Comparison of ENCODE assay signal across 12 cellular contexts in the genomic region with DNA sequence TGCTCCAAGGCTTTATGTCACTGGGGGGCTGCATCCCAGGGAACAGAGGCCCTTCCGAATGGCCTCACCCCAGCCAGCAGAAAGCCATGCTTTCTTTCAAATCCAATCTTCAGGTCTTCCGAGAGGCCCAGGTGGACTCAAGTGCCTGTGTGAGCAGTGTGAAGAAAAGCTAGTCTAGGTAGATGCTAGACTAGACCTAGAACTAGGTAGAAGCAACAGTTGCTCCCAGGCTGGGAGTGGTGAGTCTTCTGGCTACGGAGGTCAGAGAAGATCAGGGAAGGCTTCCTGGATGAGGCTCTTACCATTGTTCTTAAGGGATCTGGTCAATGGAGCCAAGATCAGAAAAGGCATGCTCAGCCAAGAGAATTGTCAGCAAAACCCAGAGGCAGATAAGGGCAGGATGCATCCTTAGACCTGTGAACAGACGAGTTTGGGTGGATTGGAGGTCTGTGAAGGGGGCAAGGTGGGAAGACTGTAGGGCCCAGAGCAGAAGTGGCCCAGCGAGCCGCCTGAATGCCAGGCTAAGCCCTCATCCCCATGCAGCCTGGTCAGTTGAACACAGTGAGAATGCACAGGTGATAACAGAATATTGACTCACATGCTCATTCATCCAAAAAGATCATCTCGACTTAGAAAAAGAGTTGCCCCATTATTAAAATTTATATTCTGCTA.
A peak's percentile ranks its signal among the peaks of the same experiment; 100 is the strongest.
DNase-seq lines count a peak whose midpoint lies in the region; ATAC-seq and TF ChIP-seq lines count a peak whose summit lies in the region.
"Had no signal": no experiment of that assay in that cellular context is flagged by ENCODE, and none has a peak within 500 bp of the region (broad histone marks: within the 10 kb centered on the region; RNA-seq: fewer than 3 reads in every experiment).

No MANE protein-coding gene starts in this region.

- H3K27me3 ChIP-seq in CD8-positive, alpha-beta memory T cell (ENCODE audit: insufficient read depth, low read length, poor library complexity, severe bottlenecking) = no peaks in the 10 kb centered on the region
- no peaks in the 10 kb centered on the region for H3K27me3 ChIP-seq in SJSA1 (replicated peaks)
- H3K27me3 ChIP-seq in osteoblast (ENCODE audit: insufficient read depth, low read length) = no peaks in the 10 kb centered on the region

- no peaks in the 10 kb centered on the region for H3K9me3 ChIP-seq in CD8-positive, alpha-beta memory T cell (ENCODE audit: low read length)
- H3K9me3 ChIP-seq in SJSA1 (replicated peaks) (no peaks in the 10 kb centered on the region), osteoblast (ENCODE audit: low read depth, low read length) (no peaks in the 10 kb centered on the region)
- H3K9me3 ChIP-seq: HAP-1 had no signal

- intact Hi-C loops in sciatic nerve (cut with DNase I) = no loop called here

- peaks cover 97% of the 10 kb centered on the region for H3K4me1 ChIP-seq in CD8-positive, alpha-beta memory T cell (ENCODE audit: insufficient read depth, low read length)
- H3K4me1 ChIP-seq in SJSA1 (replicated peaks) (peaks cover 61% of the 10 kb centered on the region), osteoblast (ENCODE audit: insufficient read depth, low read length) (peaks cover 57% of the 10 kb centered on the region)
- H3K4me1 ChIP-seq: HAP-1 had no signal

- no peak for ATAC-seq in GM18907 (IDR thresholded peaks at IDR 0.05; ENCODE audit: unreplicated experiment)
- no peak for ATAC-seq in sciatic nerve

- no peak overlapping the region for H2AFZ ChIP-seq in osteoblast (ENCODE audit: low read length)

- peak overlapping the region; percentile 89 to 98 (median 94) for H3K27ac Mint-ChIP-seq in CD8-positive, alpha-beta memory T cell

- CTCF ChIA-PET in CD8-positive, alpha-beta memory T cell (lab: Charles Lee) = interaction anchor here (1.9 kb wide), 1 partner anchor 26 kb away, joined by 6 read pairs; no protein-coding TSS in a partner anchor

- no peaks in the 10 kb centered on the region for H3K36me3 Mint-ChIP-seq in CD8-positive, alpha-beta memory T cell
- H3K36me3 Mint-ChIP-seq: IgD-negative memory B cell had no signal

- no peak overlapping the region for H3K4me2 ChIP-seq in osteoblast (ENCODE audit: insufficient read depth, low read length)

- H3K79me2 ChIP-seq in osteoblast (ENCODE audit: insufficient read depth, low read length) = peaks cover 21% of the 10 kb centered on the region

- no peak overlapping the region for H3K27ac ChIP-seq in CD8-positive, alpha-beta memory T cell (ENCODE audit: low read depth, low read length)
- H3K27ac ChIP-seq in SJSA1 = peak overlapping the region; percentile 54
- peak overlapping the region; percentile 76 for H3K27ac ChIP-seq in epithelial cell of prostate
- peak overlapping the region; percentile 86 for H3K27ac ChIP-seq in osteoblast (ENCODE audit: low read depth, low read length)

- peaks cover 81 to 99% (median 88%) of the 10 kb centered on the region in 3 donors for H3K4me1 Mint-ChIP-seq in CD8-positive, alpha-beta memory T cell

- H3K27me3 Mint-ChIP-seq in CD8-positive, alpha-beta memory T cell = peaks cover 0 to 2% of the 10 kb centered on the region in 2 donors
- H3K27me3 Mint-ChIP-seq: IgD-negative memory B cell had no signal

- peak in 1 of 5 donors; percentile 21 for DNase-seq in CD8-positive, alpha-beta memory T cell
- DNase-seq in SJSA1 (ENCODE audit: low read depth in 1 of 2, low spot score in 2 of 2) = no peak
- no peak for DNase-seq in epithelial cell of prostate (ENCODE audit: low read depth, low spot score)
- peak; percentile 77 for DNase-seq in osteoblast (ENCODE audit: insufficient read length, low spot score, missing footprints)
- no peak for DNase-seq in effector CD8-positive, alpha-beta T cell (lab: John Stamatoyannopoulos, UW)
- DNase-seq in sciatic nerve (ENCODE audit: low spot score) = no peak
- DNase-seq in OCI-M2 (lab: John Stamatoyannopoulos, UW; ENCODE audit: unreplicated experiment) = no peak
- DNase-seq: retina, T1000 had no signal

- H3K36me3 ChIP-seq in CD8-positive, alpha-beta memory T cell (ENCODE audit: insufficient read depth, low read length) = no peaks in the 10 kb centered on the region
- H3K36me3 ChIP-seq in SJSA1 (peaks cover 78% of the 10 kb centered on the region), osteoblast (ENCODE audit: insufficient read depth, low read length) (no peaks in the 10 kb centered on the region)
- H3K36me3 ChIP-seq: HAP-1 had no signal

- no peaks in the 10 kb centered on the region for H3K9me3 Mint-ChIP-seq in CD8-positive, alpha-beta memory T cell
- H3K9me3 Mint-ChIP-seq: IgD-negative memory B cell had no signal

- H4K20me1 ChIP-seq in osteoblast (ENCODE audit: insufficient read depth, low read length) = no peaks in the 10 kb centered on the region

- no peak for TF ChIP-seq CTCF in osteoblast (IDR thresholded peaks at IDR 0.05; ENCODE audit: extremely low read depth, low read depth, low read length)

- H3K4me3 ChIP-seq in CD8-positive, alpha-beta memory T cell (ENCODE audit: low read length) = no peak overlapping the region
- H3K4me3 ChIP-seq in SJSA1 (no peak overlapping the region), osteoblast (ENCODE audit: insufficient read depth, low read length) (no peak overlapping the region)
- H3K4me3 ChIP-seq: HAP-1 had no signal

- peak overlapping the region in 5 of 7 donors; percentile 3 to 73 (median 54) for H3K4me3 Mint-ChIP-seq in CD8-positive, alpha-beta memory T cell
- H3K4me3 Mint-ChIP-seq: IgD-negative memory B cell had no signal

- POLR2A ChIA-PET in CD8-positive, alpha-beta memory T cell (lab: Charles Lee) = no interaction called here
